13 cellular contexts compared by ENCODE assay signal in the genomic region with DNA sequence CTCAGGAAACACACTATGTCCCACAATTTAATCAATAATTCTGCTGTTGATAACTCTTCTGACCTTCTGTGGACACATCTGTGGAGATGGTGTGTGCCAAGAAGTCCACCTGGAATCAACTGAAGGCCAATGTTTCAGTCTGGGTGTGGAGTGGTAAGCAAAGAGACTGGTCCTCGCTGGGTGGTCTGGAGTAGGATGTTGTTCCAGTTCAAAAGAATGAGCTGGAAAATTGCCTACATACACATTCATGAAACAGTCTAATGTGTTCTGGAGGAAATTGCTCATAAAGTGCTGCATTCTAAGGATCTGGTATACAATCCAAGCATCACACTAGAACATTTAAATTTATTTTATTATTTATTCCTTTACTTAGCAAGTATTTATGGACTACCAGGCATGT. TPM values are rescaled to one million over a fixed set of nuclear protein-coding genes. Genes with fewer than 3 reads are reported as not detected.
"Had no signal": no experiment of that assay in that cellular context is flagged by ENCODE, and none has a peak within 500 bp of the region (broad histone marks: within the 10 kb centered on the region; RNA-seq: fewer than 3 reads in every experiment).

No MANE protein-coding gene starts in this region.

- DNase-seq: activated CD4-positive, alpha-beta T cell treated with anti-CD3 and anti-CD28 coated beads for 4 hours; activated CD8-positive, alpha-beta memory T cell treated with anti-CD3 and anti-CD28 coated beads, Interleukin-2, amount 50 U/mL, for 48 hours; activated CD8-positive, alpha-beta T cell treated with anti-CD3 and anti-CD28 coated beads, Interleukin-2, amount 10 ng/mL, durations not matched to agents 7 days and 5 days; activated naive CD4-positive, alpha-beta T cell; heart right ventricle; islet precursor cell; left ventricle myocardium superior; stimulated activated CD4-positive, alpha-beta T cell treated with anti-CD3 and anti-CD28 coated beads, Interleukin-4, amount 100 ng/mL, for 4 hours; stimulated activated naive CD8-positive, alpha-beta T cell treated with anti-CD3 and anti-CD28 coated beads, Interleukin-15, amount 100 ng/mL, for 72 hours; uterus had no signal

- ATAC-seq: activated CD8-positive, alpha-beta T cell treated with anti-CD3 and anti-CD28 coated beads, Interleukin-2, amount 10 ng/mL, durations not matched to agents 7 days and 5 days; heart right ventricle; left ventricle myocardium superior; stimulated activated naive CD8-positive, alpha-beta T cell treated with anti-CD3 and anti-CD28 coated beads, Interleukin-15, amount 100 ng/mL, for 72 hours had no signal

RNA-seq across cellular contexts. Expression of a gene that starts 33.9 kb away (rescaled TPM):
- total RNA-seq: activated CD8-positive, alpha-beta T cell treated with anti-CD3 and anti-CD28 coated beads, Interleukin-2, amount 10 ng/mL, durations not matched to agents 7 days and 5 days; activated T-helper 1 cell treated with anti-CD3 and anti-CD28 coated beads, Interleukin-12 subunit alpha, Interleukin-12 subunit beta, Interleukin-2, Interleukin-4 antibody, amounts not matched to agents 30 ng/mL and 10 ng/mL and 1 ng/mL, durations not matched to agents 14 hours and 24 hours and 36 hours; T-helper 1 cell treated with Interleukin-12 subunit alpha and Interleukin-12 subunit beta and Interleukin-4 antibody, amounts not matched to agents 30 ng/mL and 1 ng/mL, for 36 hours had no signal
- polyA plus RNA-seq: neural cell had no signal
